In genomic region chr20:50724851-50725721, GRCh38 we compare ENCODE assay signal across 8 cellular contexts. TPM values are rescaled to one million over a fixed set of nuclear protein-coding genes. Genes with fewer than 3 reads are reported as not detected.
DNase-seq lines count a peak whose midpoint lies in the region; ATAC-seq lines count a peak whose summit lies in the region.

No MANE protein-coding gene starts in this region.

- H3K4me1 Mint-ChIP-seq in activated CD4-positive, alpha-beta T cell treated with anti-CD3 and anti-CD28 coated beads, Interleukin-2, amount 10 ng/mL, durations not matched to agents 7 days and 5 days = peaks cover under 1% of the 10 kb centered on the region

- H3K9ac ChIP-seq in skeletal muscle satellite cell (ENCODE audit: low read depth, low read length) = peak overlapping the region; percentile 53

- CTCF ChIA-PET in activated CD4-positive, alpha-beta T cell treated with anti-CD3 and anti-CD28 coated beads, Interleukin-2, amount 10 ng/mL, durations not matched to agents 7 days and 5 days (lab: Charles Lee) = interaction anchor here (1.3 to 3.1 kb wide), 4 partner anchors 8 to 69 kb away, joined by 5 to 13 read pairs (median 6); partner anchors contain the start of gene BCAS4

- H3K36me3 ChIP-seq in skeletal muscle satellite cell (ENCODE audit: insufficient read depth, low read length) = no peaks in the 10 kb centered on the region

- no peaks in the 10 kb centered on the region for H3K9me3 ChIP-seq in skeletal muscle satellite cell (replicated peaks; ENCODE audit: low read length)

- ATAC-seq in GM18517 (IDR thresholded peaks at IDR 0.05; ENCODE audit: unreplicated experiment) = no peak

- POLR2A ChIA-PET in activated CD4-positive, alpha-beta T cell treated with anti-CD3 and anti-CD28 coated beads, Interleukin-2, amount 10 ng/mL, durations not matched to agents 7 days and 5 days (lab: Charles Lee) = no interaction called here

- no peaks in the 10 kb centered on the region for H3K27me3 Mint-ChIP-seq in activated CD4-positive, alpha-beta T cell treated with anti-CD3 and anti-CD28 coated beads, Interleukin-2, amount 10 ng/mL, durations not matched to agents 7 days and 5 days

- peak overlapping the region; percentile 17 for H3K4me3 ChIP-seq in skeletal muscle satellite cell (ENCODE audit: low read length)

- H3K4me1 ChIP-seq in skeletal muscle satellite cell (ENCODE audit: control insufficient read depth, insufficient read depth, low read length) = peaks cover 33% of the 10 kb centered on the region

- no peak overlapping the region for H3K27ac Mint-ChIP-seq in activated CD4-positive, alpha-beta T cell treated with anti-CD3 and anti-CD28 coated beads, Interleukin-2, amount 10 ng/mL, durations not matched to agents 7 days and 5 days

- DNase-seq in activated CD4-positive, alpha-beta T cell treated with anti-CD3 and anti-CD28 coated beads for 24 hours (ENCODE audit: low read depth in 2 of 2) = peak; percentile 71 to 76
- no peak for DNase-seq in activated CD4-positive, alpha-beta T cell treated with anti-CD3 and anti-CD28 coated beads, Interleukin-2, amount 10 ng/mL, durations not matched to agents 7 days and 5 days
- peak; percentile 78 for DNase-seq in activated CD8-positive, alpha-beta memory T cell treated with anti-CD3 and anti-CD28 coated beads, Interleukin-2, amount 50 U/mL, for 48 hours
- DNase-seq in cardiac septum (ENCODE audit: low spot score) (peak; percentile 83), NCI-H146 treated with DMSO at 0.1 percent for 48 hours (lab: John Stamatoyannopoulos, UW; ENCODE audit: unreplicated experiment) (no peak), SK-N-DZ (ENCODE audit: low spot score) (no peak)

- no peak overlapping the region for H3K4me3 Mint-ChIP-seq in activated CD4-positive, alpha-beta T cell treated with anti-CD3 and anti-CD28 coated beads, Interleukin-2, amount 10 ng/mL, durations not matched to agents 7 days and 5 days

- H3K36me3 Mint-ChIP-seq in activated CD4-positive, alpha-beta T cell treated with anti-CD3 and anti-CD28 coated beads, Interleukin-2, amount 10 ng/mL, durations not matched to agents 7 days and 5 days (ENCODE audit: low read depth) = no peaks in the 10 kb centered on the region

- H3K27me3 ChIP-seq in skeletal muscle satellite cell (ENCODE audit: control insufficient read depth, insufficient read depth, low read length) = no peaks in the 10 kb centered on the region

- intact Hi-C loops in cardiac septum (cut with DNase I) = no loop called here

- H3K9me3 Mint-ChIP-seq in activated CD4-positive, alpha-beta T cell treated with anti-CD3 and anti-CD28 coated beads, Interleukin-2, amount 10 ng/mL, durations not matched to agents 7 days and 5 days = no peaks in the 10 kb centered on the region

- peak overlapping the region; percentile 50 for H3K4me2 ChIP-seq in skeletal muscle satellite cell (ENCODE audit: low read length)

RNA-seq across cellular contexts. Expression of gene PARD6B, which starts 6.3 kb away (rescaled TPM):
- total RNA-seq in activated CD4-positive, alpha-beta T cell treated with anti-CD3 and anti-CD28 coated beads, Interleukin-2, amount 10 ng/mL, durations not matched to agents 7 days and 5 days = 1 to 10 TPM; 4.2 to 4.4 TPM
- 3.7 TPM for total RNA-seq in cardiac septum
- 0.87 and 1.0 TPM in 2 replicates for total RNA-seq in skeletal muscle satellite cell (2012; rRNA removed)
- polyA plus RNA-seq in SK-N-DZ (2014; cell fraction: cytosol; rRNA removed) = 3.8 TPM in 2 replicates
- 1.4 and 2.2 TPM in 2 replicates for polyA plus RNA-seq in SK-N-DZ (2014; cell fraction: nucleus; rRNA removed)

RNA-seq across cellular contexts. Expression of gene RIPOR3, which starts 33.7 kb away (rescaled TPM):
- total RNA-seq in activated CD4-positive, alpha-beta T cell treated with anti-CD3 and anti-CD28 coated beads, Interleukin-2, amount 10 ng/mL, durations not matched to agents 7 days and 5 days = not detected
- 3.4 TPM for total RNA-seq in cardiac septum
- total RNA-seq in skeletal muscle satellite cell (2012; rRNA removed) = 1.3 and 2.8 TPM in 2 replicates
- polyA plus RNA-seq in SK-N-DZ (2014; cell fraction: cytosol; rRNA removed) = not detected in 2 replicates
- polyA plus RNA-seq in SK-N-DZ (2014; cell fraction: nucleus; rRNA removed) = not detected in 2 replicates

Comparison
In these comparisons a context has a peak if more than half of its experiments do, and no peak if none do; other contexts are left out.
1. DNase-seq: peak in activated CD4-positive, alpha-beta T cell treated with anti-CD3 and anti-CD28 coated beads for 24 hours (2 of 2), activated CD8-positive, alpha-beta memory T cell treated with anti-CD3 and anti-CD28 coated beads, Interleukin-2, amount 50 U/mL, for 48 hours (single experiment) and cardiac septum (single experiment); none in activated CD4-positive, alpha-beta T cell treated with anti-CD3 and anti-CD28 coated beads, Interleukin-2, amount 10 ng/mL, durations not matched to agents 7 days and 5 days (single experiment), NCI-H146 treated with DMSO at 0.1 percent for 48 hours (single experiment) and SK-N-DZ (single experiment).